ENCODE assay signal across 10 cellular contexts in genomic region chr17:72150632-72151460, GRCh38. TPM values are rescaled to one million over a fixed set of nuclear protein-coding genes. Genes with fewer than 3 reads are reported as not detected.
DNase-seq lines count a peak whose midpoint lies in the region; ATAC-seq and TF ChIP-seq lines count a peak whose summit lies in the region.
"Had no signal": no experiment of that assay in that cellular context is flagged by ENCODE, and none has a peak within 500 bp of the region (broad histone marks: within the 10 kb centered on the region; RNA-seq: fewer than 3 reads in every experiment).

No MANE protein-coding gene starts in this region.

- no peak for ATAC-seq in HG02938 (IDR thresholded peaks at IDR 0.05; ENCODE audit: unreplicated experiment)
- no peak for ATAC-seq in stimulated activated memory B cell treated with anti-CD40 and anti-IgM and Interleukin-4, amounts not matched to agents 10 μg/mL and 1 μg/mL and 100 μg/mL, for 72 hours

- H3K27me3 Mint-ChIP-seq in stimulated activated memory B cell treated with anti-CD40 and anti-IgM and Interleukin-4, amounts not matched to agents 10 μg/mL and 1 μg/mL and 100 μg/mL, for 72 hours = peaks cover 31% of the 10 kb centered on the region

- peak overlapping the region; percentile 80 for H3K27ac ChIP-seq in 22Rv1

- no peaks in the 10 kb centered on the region for H3K36me3 Mint-ChIP-seq in stimulated activated memory B cell treated with anti-CD40 and anti-IgM and Interleukin-4, amounts not matched to agents 10 μg/mL and 1 μg/mL and 100 μg/mL, for 72 hours

- H3K4me1 Mint-ChIP-seq in stimulated activated memory B cell treated with anti-CD40 and anti-IgM and Interleukin-4, amounts not matched to agents 10 μg/mL and 1 μg/mL and 100 μg/mL, for 72 hours = no peaks in the 10 kb centered on the region

- DNase-seq in NCI-H146 (lab: John Stamatoyannopoulos, UW) (peak; percentile 50), cerebellum (ENCODE audit: low spot score) (peak; percentile 28), medulla oblongata (ENCODE audit: extremely low spot score) (peak; percentile 82), NCI-H1105 treated with DMSO at 0.1 percent for 48 hours (lab: John Stamatoyannopoulos, UW) (no peak)
- DNase-seq in central memory CD4-positive, alpha-beta T cell = no peak
- DNase-seq: activated CD4-positive, alpha-beta T cell treated with anti-CD3 and anti-CD28 coated beads for 48 hours; stimulated activated CD8-positive, alpha-beta memory T cell treated with anti-CD3 and anti-CD28 coated beads, Interleukin-4, amount 100 ng/mL, for 48 hours had no signal

- TF ChIP-seq CTCF in 22Rv1 (IDR thresholded peaks at IDR 0.05) = no peak

- no peak overlapping the region for H3K4me3 Mint-ChIP-seq in stimulated activated memory B cell treated with anti-CD40 and anti-IgM and Interleukin-4, amounts not matched to agents 10 μg/mL and 1 μg/mL and 100 μg/mL, for 72 hours

- peaks cover 8% of the 10 kb centered on the region for H3K9me3 Mint-ChIP-seq in stimulated activated memory B cell treated with anti-CD40 and anti-IgM and Interleukin-4, amounts not matched to agents 10 μg/mL and 1 μg/mL and 100 μg/mL, for 72 hours

- no peak overlapping the region for H3K27ac Mint-ChIP-seq in stimulated activated memory B cell treated with anti-CD40 and anti-IgM and Interleukin-4, amounts not matched to agents 10 μg/mL and 1 μg/mL and 100 μg/mL, for 72 hours

RNA-seq across cellular contexts. Expression of gene SOX9, which starts 30.0 kb away (rescaled TPM):
- 22.3 TPM for total RNA-seq in cerebellum

Comparison
In these comparisons a context has a peak if more than half of its experiments do, and no peak if none do; other contexts are left out.
1. DNase-seq: peak in NCI-H146 (single experiment), cerebellum (single experiment) and medulla oblongata (single experiment); none in central memory CD4-positive, alpha-beta T cell (single experiment) and NCI-H1105 treated with DMSO at 0.1 percent for 48 hours (single experiment).